ENCODE assay signal across 13 cellular contexts in genomic region chr19:15562861-15563260, GRCh38. TPM values are rescaled to one million over a fixed set of nuclear protein-coding genes. Genes with fewer than 3 reads are reported as not detected.
DNase-seq lines count a peak whose midpoint lies in the region; ATAC-seq, FAIRE-seq and TF ChIP-seq lines count a peak whose summit lies in the region.
"Had no signal": no experiment of that assay in that cellular context is flagged by ENCODE, and none has a peak within 500 bp of the region (broad histone marks: within the 10 kb centered on the region; RNA-seq: fewer than 3 reads in every experiment).

No MANE protein-coding gene starts in this region.

- H3K9ac ChIP-seq in HepG2 (ENCODE audit: insufficient read depth, low read depth, low read length) = no peak overlapping the region

- no peak overlapping the region for H2AFZ ChIP-seq in HepG2 (ENCODE audit: low read length)

- peaks cover 23% of the 10 kb centered on the region for H3K27me3 Mint-ChIP-seq in HFFc6 (ENCODE audit: insufficient read depth)

- in situ Hi-C loops in Caki2 (cut with HindIII; ENCODE audit: low pct_unique_long_range_greater_than_20kb, low sequenced_read_pairs) (no loop called here), HepG2 (cut with HindIII; ENCODE audit: extremely low pct_ligation_motif_present, low pct_unique_long_range_greater_than_20kb) (loop anchor here (25.0 kb wide), 1 partner anchor 476 kb away; the partner anchor contains the start of gene OR1I1)

- TF ChIP-seq CTCF in HFFc6 (IDR thresholded peaks at IDR 0.05) (no peak), WERI-Rb-1 (IDR thresholded peaks at IDR 0.05; ENCODE audit: low read depth, low read length) (no peak), HepG2 (CRISPR knock-in tag; IDR thresholded peaks at IDR 0.05) (no peak)

- no peak overlapping the region for H3K4me3 Mint-ChIP-seq in HFFc6
- H3K4me3 Mint-ChIP-seq: WTC11 had no signal

- TF ChIP-seq POLR2A in HepG2 (IDR thresholded peaks at IDR 0.05; ENCODE audit: insufficient read depth in 1 of 2, low read depth in 2 of 2, low read length in 2 of 2) = no peak

- no peaks in the 10 kb centered on the region for H3K79me2 ChIP-seq in HepG2 (ENCODE audit: insufficient read depth, low read length)

- POLR2A ChIA-PET in HepG2 (lab: Yijun Ruan, JAX) = interaction anchor here (1.4 kb wide), 1 partner anchor 144 kb away, joined by 3 read pairs; the partner anchor contains the start of gene AKAP8L

- H3K4me1 ChIP-seq in HepG2 (ENCODE audit: insufficient read depth, low read length) = peaks cover 35% of the 10 kb centered on the region

- CTCF ChIA-PET in HepG2 (lab: Yijun Ruan, JAX; ENCODE audit: low intra/inter-chr PET ratio, low total read pairs) = no interaction called here

- H3K36me3 ChIP-seq in WERI-Rb-1 = no peaks in the 10 kb centered on the region
- no peaks in the 10 kb centered on the region for H3K36me3 ChIP-seq in HepG2 (replicated peaks in 1 of 2; ENCODE audit: control insufficient read depth in 1 of 2, insufficient read depth in 2 of 2, low read length in 2 of 2)
- H3K36me3 ChIP-seq: esophagus muscularis mucosa, spleen had no signal

- H3K4me3 ChIP-seq in WERI-Rb-1 (ENCODE audit: low read depth, low read length) = no peak overlapping the region
- peak overlapping the region in 1 of 3 experiments; percentile 53; a peak in 1 of 6 replicates for H3K4me3 ChIP-seq in HepG2 (replicated peaks in 1 of 3; ENCODE audit: insufficient read depth in 1 of 3, low read depth in 2 of 3, low read length in 3 of 3)
- H3K4me3 ChIP-seq: esophagus muscularis mucosa, spleen had no signal

- H3K4me1 Mint-ChIP-seq in HFFc6 (ENCODE audit: low read depth) = peaks cover 9% of the 10 kb centered on the region

- H3K27ac ChIP-seq in WERI-Rb-1 (no peak overlapping the region), HepG2 (ENCODE audit: extremely low read length, insufficient read depth, low read length) (peak overlapping the region; percentile 49)
- H3K27ac ChIP-seq: esophagus muscularis mucosa, spleen had no signal

- H3K27me3 ChIP-seq in WERI-Rb-1 (ENCODE audit: insufficient read depth, low read depth, severe bottlenecking) (peaks cover 36% of the 10 kb centered on the region), HepG2 (ENCODE audit: control insufficient read depth in 1 of 2, insufficient read depth in 2 of 2, low read length in 2 of 2) (no peaks in the 10 kb centered on the region)

- H3K9me3 Mint-ChIP-seq in HFFc6 = no peaks in the 10 kb centered on the region

- intact Hi-C loops in HepG2 (cut with micrococcal nuclease; ENCODE audit: unreplicated experiment) = no loop called here

- BruUV-seq in HepG2 (replicated peaks; lab: Mats Ljungman, UMichigan) = no TSS peak

- ATAC-seq in HepG2 (peak; percentile 57), GM18519 (IDR thresholded peaks at IDR 0.05; ENCODE audit: low FRiP score, unreplicated experiment) (no peak)
- ATAC-seq: WTC11 had no signal

- DNase-seq in Caki2 (ENCODE audit: low read depth) = peak; percentile 24
- peak; percentile 16 for DNase-seq in HFFc6
- peak; percentile 28 for DNase-seq in WERI-Rb-1
- peak; percentile 68 for DNase-seq in HepG2 (ENCODE audit: low spot score)
- DNase-seq in activated T-cell treated with anti-CD3 and anti-CD28 coated beads, Interleukin-2, amount 50 U/mL, for 1 hour = no peak
- no peak for DNase-seq in NCI-H524 treated with DMSO at 0.1 percent for 48 hours (lab: John Stamatoyannopoulos, UW)
- DNase-seq: activated CD8-positive, alpha-beta memory T cell treated with anti-CD3 and anti-CD28 coated beads, Interleukin-2, amount 50 U/mL, for 48 hours; spleen had no signal

- TF ChIP-seq EP300 in HepG2 (IDR thresholded peaks at IDR 0.05; ENCODE audit: low read depth in 2 of 2, low read length in 2 of 2) (no peak), HepG2 (CRISPR knock-in tag; IDR thresholded peaks at IDR 0.05; ENCODE audit: borderline replicate concordance) (no peak)

- peaks cover 5% of the 10 kb centered on the region for H3K9me3 ChIP-seq in WERI-Rb-1 (ENCODE audit: severe bottlenecking)
- H3K9me3 ChIP-seq in HepG2 (ENCODE audit: low read length) = no peaks in the 10 kb centered on the region
- H3K9me3 ChIP-seq: esophagus muscularis mucosa, spleen had no signal

- no peak for TF ChIP-seq RAD21 in HepG2 (CRISPR knock-in tag; IDR thresholded peaks at IDR 0.05)

- no peak for FAIRE-seq in HepG2 (lab: Jason Lieb, UNC)

- 2% methylated on average over 3 of the region's 3 CpGs for WGBS in HepG2 (ENCODE audit: low lambda C conversion rate)

- H3K36me3 Mint-ChIP-seq in HFFc6 (ENCODE audit: low read depth) = no peaks in the 10 kb centered on the region
- H3K36me3 Mint-ChIP-seq: WTC11 had no signal

- H4K20me1 ChIP-seq in HepG2 (ENCODE audit: insufficient read depth, low read length) = no peaks in the 10 kb centered on the region

- H3K4me2 ChIP-seq in HepG2 (ENCODE audit: low read depth, low read length) = peak overlapping the region; percentile 67

- H3K27ac Mint-ChIP-seq in HFFc6 = no peak overlapping the region
- H3K27ac Mint-ChIP-seq: WTC11 had no signal

TF ChIP-seq in HepG2, 621 proteins besides CTCF, POLR2A, EP300 and RAD21 (continues in another document):
- TF ChIP-seq NFE2L1 (CRISPR knock-in tag; IDR thresholded peaks at IDR 0.05; ENCODE audit: borderline replicate concordance) (no peak), GFI1 (CRISPR knock-in tag; IDR thresholded peaks at IDR 0.05; ENCODE audit: borderline replicate concordance) (0 out of 2 replicates have a peak, but pooled peaks have one; percentile 3), SOX6 (IDR thresholded peaks at IDR 0.05) (no peak), SOX6 (CRISPR knock-in tag; IDR thresholded peaks at IDR 0.05) (peak; percentile 19), ZNF460 (CRISPR knock-in tag; IDR thresholded peaks at IDR 0.05; ENCODE audit: borderline replicate concordance) (0 out of 2 replicates have a peak, but pooled peaks have one; percentile 1), SOX13 (IDR thresholded peaks at IDR 0.05) (no peak), SOX13 (CRISPR knock-in tag; conservative IDR thresholded peaks at IDR 0.05 in 1 of 2, IDR thresholded peaks at IDR 0.05 in 1 of 2) (peak in 1 of 2 experiments; percentile 47; a peak in 1 of 4 replicates), ZNF329 (CRISPR knock-in tag; IDR thresholded peaks at IDR 0.05; ENCODE audit: low read depth) (no peak), FOSL2 (CRISPR knock-in tag; IDR thresholded peaks at IDR 0.05) (0 out of 2 replicates have a peak, but pooled peaks have one; percentile 1)

RNA-seq across cellular contexts. Expression of gene CYP4F8, which starts 52.2 kb away (rescaled TPM):
- 0.24 TPM in 1 of 2 replicates, not detected in the other for total RNA-seq in Caki2 (2014; rRNA removed; shearing (Covaris generic); ENCODE audit: low replicate concordance)
- not detected for total RNA-seq in HFFc6 (2021; fragmentation: NEBNext Ultra II Directional; extraction: Animal tissue kit (Norgen Biotek cat#: 25700))
- total RNA-seq in HepG2 (2016; rRNA removed; fragmentation: Illumina TruSeq; extraction: Trizol) = not detected in 2 replicates
- total RNA-seq in HepG2 (2016; cell fraction: cytosol; rRNA removed; fragmentation: Illumina TruSeq; extraction: Trizol; ENCODE audit: low read depth) = not detected in 2 replicates
- total RNA-seq in HepG2 (2016; cell fraction: insoluble cytoplasmic fraction; rRNA removed; fragmentation: Illumina TruSeq; extraction: Trizol) = not detected in 2 replicates
- total RNA-seq in HepG2 (2016; cell fraction: membrane; rRNA removed; fragmentation: Illumina TruSeq; extraction: Trizol) = not detected in 2 replicates
- not detected in 2 replicates for total RNA-seq in HepG2 (2016; cell fraction: nucleus; rRNA removed; fragmentation: Illumina TruSeq; extraction: Trizol)
- polyA plus RNA-seq in HepG2 (2011; rRNA removed) = not detected in 2 replicates
- polyA plus RNA-seq in HepG2 (2011; cell fraction: cytosol; rRNA removed) = not detected in 2 replicates
- not detected in 2 replicates for polyA plus RNA-seq in HepG2 (2011; cell fraction: nucleus; rRNA removed)
- polyA plus RNA-seq in HepG2 (2012) = not detected in 2 replicates
- polyA plus RNA-seq in HepG2 (2016; cell fraction: cytosol; fragmentation: Illumina TruSeq; extraction: Trizol; ENCODE audit: low read depth) = not detected in 2 replicates
- not detected in 2 replicates for polyA plus RNA-seq in HepG2 (2016; cell fraction: insoluble cytoplasmic fraction; fragmentation: Illumina TruSeq; extraction: Trizol; ENCODE audit: low read depth)
- not detected in 2 replicates for polyA plus RNA-seq in HepG2 (2016; cell fraction: membrane; fragmentation: Illumina TruSeq; extraction: Trizol; ENCODE audit: low read depth)
- polyA plus RNA-seq in HepG2 (2016; cell fraction: nucleus; fragmentation: Illumina TruSeq; extraction: Trizol; ENCODE audit: insufficient read depth, low read depth) = not detected in 2 replicates
- not detected in 2 replicates for polyA minus RNA-seq in HepG2 (2011; rRNA and poly(A)+ RNA removed; ENCODE audit: low replicate concordance)
- polyA minus RNA-seq in HepG2 (2011; cell fraction: cytosol; rRNA and poly(A)+ RNA removed) = not detected in 2 replicates
- not detected in 2 replicates for polyA minus RNA-seq in HepG2 (2011; cell fraction: nucleus; rRNA and poly(A)+ RNA removed)
- total RNA-seq: esophagus muscularis mucosa, omental fat pad, spleen, WTC11 had no signal
- polyA plus RNA-seq: adipose tissue, spleen had no signal

RNA-seq across cellular contexts. Expression of gene CYP4F22, which starts 54.5 kb away (rescaled TPM):
- total RNA-seq in Caki2 (2014; rRNA removed; shearing (Covaris generic); ENCODE audit: low replicate concordance) = not detected in 2 replicates
- not detected for total RNA-seq in HFFc6 (2021; fragmentation: NEBNext Ultra II Directional; extraction: Animal tissue kit (Norgen Biotek cat#: 25700))
- not detected in 2 replicates for total RNA-seq in HepG2 (2016; rRNA removed; fragmentation: Illumina TruSeq; extraction: Trizol)
- total RNA-seq in HepG2 (2016; cell fraction: cytosol; rRNA removed; fragmentation: Illumina TruSeq; extraction: Trizol; ENCODE audit: low read depth) = not detected in 2 replicates
- not detected in 2 replicates for total RNA-seq in HepG2 (2016; cell fraction: insoluble cytoplasmic fraction; rRNA removed; fragmentation: Illumina TruSeq; extraction: Trizol)
- not detected in 2 replicates for total RNA-seq in HepG2 (2016; cell fraction: membrane; rRNA removed; fragmentation: Illumina TruSeq; extraction: Trizol)
- not detected in 2 replicates for total RNA-seq in HepG2 (2016; cell fraction: nucleus; rRNA removed; fragmentation: Illumina TruSeq; extraction: Trizol)
- 0.05 and 0.09 TPM in 2 replicates for polyA plus RNA-seq in HepG2 (2011; rRNA removed)
- polyA plus RNA-seq in HepG2 (2011; cell fraction: cytosol; rRNA removed) = 0.04 TPM in 1 of 2 replicates, not detected in the other
- 0.06 and 0.07 TPM in 2 replicates for polyA plus RNA-seq in HepG2 (2011; cell fraction: nucleus; rRNA removed)
- polyA plus RNA-seq in HepG2 (2012) = 0.08 and 0.13 TPM in 2 replicates
- not detected in 2 replicates for polyA plus RNA-seq in HepG2 (2016; cell fraction: cytosol; fragmentation: Illumina TruSeq; extraction: Trizol; ENCODE audit: low read depth)
- polyA plus RNA-seq in HepG2 (2016; cell fraction: insoluble cytoplasmic fraction; fragmentation: Illumina TruSeq; extraction: Trizol; ENCODE audit: low read depth) = not detected in 2 replicates
- polyA plus RNA-seq in HepG2 (2016; cell fraction: membrane; fragmentation: Illumina TruSeq; extraction: Trizol; ENCODE audit: low read depth) = not detected in 2 replicates
- not detected in 2 replicates for polyA plus RNA-seq in HepG2 (2016; cell fraction: nucleus; fragmentation: Illumina TruSeq; extraction: Trizol; ENCODE audit: insufficient read depth, low read depth)
- not detected in 2 replicates for polyA minus RNA-seq in HepG2 (2011; rRNA and poly(A)+ RNA removed; ENCODE audit: low replicate concordance)
- polyA minus RNA-seq in HepG2 (2011; cell fraction: cytosol; rRNA and poly(A)+ RNA removed) = not detected in 2 replicates
- polyA minus RNA-seq in HepG2 (2011; cell fraction: nucleus; rRNA and poly(A)+ RNA removed) = not detected in 2 replicates
- total RNA-seq: esophagus muscularis mucosa had no signal

Comparison
In these comparisons a context has a peak if more than half of its experiments do, and no peak if none do; other contexts are left out.
1. DNase-seq: peak in Caki2 (single experiment), HFFc6 (single experiment), WERI-Rb-1 (single experiment) and HepG2 (single experiment); none in activated T-cell treated with anti-CD3 and anti-CD28 coated beads, Interleukin-2, amount 50 U/mL, for 1 hour (single experiment) and NCI-H524 treated with DMSO at 0.1 percent for 48 hours (single experiment).